ENCODE assay signal across 23 cellular contexts in the genomic region with DNA sequence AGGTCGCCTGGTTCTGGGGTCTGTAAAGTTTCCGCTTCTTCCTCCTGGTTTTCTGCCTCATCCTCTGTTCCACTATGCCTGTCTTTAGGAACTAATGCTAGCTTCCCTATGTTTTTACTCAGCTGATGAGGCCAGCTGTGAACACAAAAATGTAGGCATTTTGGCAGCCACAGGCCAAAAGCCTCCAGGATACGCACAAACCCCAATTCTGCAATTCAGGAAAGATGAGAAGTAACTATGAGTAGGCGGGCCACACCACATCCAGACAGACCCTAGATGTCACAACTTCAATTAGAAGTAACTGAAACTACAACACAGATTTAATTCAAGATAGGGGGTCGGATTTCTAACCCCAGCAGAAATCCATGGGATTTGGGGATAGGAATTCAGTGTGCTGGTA. TPM values are rescaled to one million over a fixed set of nuclear protein-coding genes. Genes with fewer than 3 reads are reported as not detected.
DNase-seq lines count a peak whose midpoint lies in the region; ATAC-seq and TF ChIP-seq lines count a peak whose summit lies in the region.
"Had no signal": no experiment of that assay in that cellular context is flagged by ENCODE, and none has a peak within 500 bp of the region (broad histone marks: within the 10 kb centered on the region; RNA-seq: fewer than 3 reads in every experiment).

No MANE protein-coding gene starts in this region.

- TF ChIP-seq POLR2A in NB4 (IDR thresholded peaks at IDR 0.05; ENCODE audit: extremely low read depth, insufficient read length) (no peak), breast epithelium (IDR thresholded peaks at IDR 0.05) (no peak)

- no peak overlapping the region for H3K4ac ChIP-seq in mesenchymal stem cell (ENCODE audit: low read depth in 1 of 2, low read length in 2 of 2)

- no peak overlapping the region for H2BK15ac ChIP-seq in mesenchymal stem cell (ENCODE audit: low read depth, poor library complexity, severe bottlenecking)

- peaks cover 4% of the 10 kb centered on the region for H3K79me1 ChIP-seq in mesenchymal stem cell (replicated peaks; ENCODE audit: low read length, poor library complexity, severe bottlenecking)

- H2AK5ac ChIP-seq in mesenchymal stem cell (ENCODE audit: low read length, severe bottlenecking), result peak overlapping the region; percentile 11

- intact Hi-C loops in breast epithelium (cut with DNase I; ENCODE audit: low total_unique reads), result no loop called here

- no peak overlapping the region for H4K8ac ChIP-seq in mesenchymal stem cell (ENCODE audit: low read length)

- peaks cover 0 to 11% of the 10 kb centered on the region in 2 donors for H3K4me1 ChIP-seq in breast epithelium
- peaks cover 32% of the 10 kb centered on the region for H3K4me1 ChIP-seq in mesenchymal stem cell (ENCODE audit: control insufficient read depth, insufficient read depth, low read depth, low read length)
- H3K4me1 ChIP-seq in thymus (ENCODE audit: control insufficient read depth, insufficient read depth, low read length), result peaks cover 37% of the 10 kb centered on the region
- H3K4me1 ChIP-seq: right lobe of liver had no signal

- H3K23ac ChIP-seq in mesenchymal stem cell (ENCODE audit: low read length in 2 of 2), result no peak overlapping the region

- 88% methylated on average over 4 of the region's 5 CpGs for WGBS in mesenchymal stem cell
- 86% methylated on average over 5 of the region's 5 CpGs for WGBS in thymus

- DNase-seq in NB4 (ENCODE audit: low read depth), result peak; percentile 19
- no peak for DNase-seq in breast epithelium (ENCODE audit: low spot score in 2 of 2)
- no peak for DNase-seq in mesenchymal stem cell
- no peak for DNase-seq in DMS114 treated with DMSO at 0.1 percent for 48 hours (lab: John Stamatoyannopoulos, UW; ENCODE audit: unreplicated experiment)
- DNase-seq in midbrain (lab: John Stamatoyannopoulos, UW), result no peak
- no peak for DNase-seq in SKM-1 (lab: John Stamatoyannopoulos, UW; ENCODE audit: unreplicated experiment)
- DNase-seq: activated CD4-positive, alpha-beta T cell treated with anti-CD3 and anti-CD28 coated beads, Interleukin-2, amount 50 U/mL, for 48 hours; activated naive CD4-positive, alpha-beta T cell treated with anti-CD3 and anti-CD28 coated beads, Interleukin-2, amount 10 ng/mL, durations not matched to agents 7 days and 5 days; brain microvascular endothelial cell; C1 segment of cervical spinal cord; COR-L47; HCEC 1CT; immature natural killer cell; Kasumi-1; MV-4-11; NCI-H1436 treated with DMSO at 0.1 percent for 48 hours; right lobe of liver; T-helper 1 cell had no signal

- no peak overlapping the region for H2BK120ac ChIP-seq in mesenchymal stem cell (ENCODE audit: low read depth, low read length)

- H3K4me2 ChIP-seq in mesenchymal stem cell (ENCODE audit: low read length, poor library complexity, severe bottlenecking), result no peak overlapping the region

- ATAC-seq in GM18517 (IDR thresholded peaks at IDR 0.05; ENCODE audit: unreplicated experiment), result no peak
- ATAC-seq: right lobe of liver; stimulated activated effector memory CD8-positive, alpha-beta T cell treated with anti-CD3 and anti-CD28 coated beads, Interleukin-12 subunit alpha, Interleukin-12 subunit beta, amount 100 ng/mL, for 72 hours had no signal

- no peak overlapping the region for H2AFZ ChIP-seq in mesenchymal stem cell (ENCODE audit: low read depth, low read length)

- no peak overlapping the region for H2BK5ac ChIP-seq in mesenchymal stem cell (ENCODE audit: low read depth, low read length, poor library complexity, severe bottlenecking)

- H3K9ac ChIP-seq in mesenchymal stem cell (ENCODE audit: low read length), result peak overlapping the region; percentile 27

- no peaks in the 10 kb centered on the region for H3K36me3 ChIP-seq in breast epithelium
- peaks cover 0 to 40% of the 10 kb centered on the region in 2 experiments for H3K36me3 ChIP-seq in mesenchymal stem cell (ENCODE audit: control insufficient read depth in 1 of 2, insufficient read depth in 2 of 2, low read depth in 1 of 2, low read length in 2 of 2)
- no peaks in the 10 kb centered on the region for H3K36me3 ChIP-seq in thymus (ENCODE audit: control insufficient read depth, insufficient read depth)
- H3K36me3 ChIP-seq: brain microvascular endothelial cell, neutrophil, right lobe of liver had no signal

- H3K27ac ChIP-seq in breast epithelium (peak overlapping the region; percentile 83 to 86), mesenchymal stem cell (ENCODE audit: low read length, poor library complexity, severe bottlenecking) (no peak overlapping the region), thymus (ENCODE audit: low read depth) (peak overlapping the region; percentile 48)
- H3K27ac ChIP-seq: brain microvascular endothelial cell, dorsolateral prefrontal cortex, neutrophil, right lobe of liver had no signal

- H3K9me3 ChIP-seq in breast epithelium, result no peaks in the 10 kb centered on the region
- no peaks in the 10 kb centered on the region for H3K9me3 ChIP-seq in mesenchymal stem cell (ENCODE audit: control insufficient read depth, low read length)
- H3K9me3 ChIP-seq in thymus (ENCODE audit: control insufficient read depth), result no peaks in the 10 kb centered on the region
- H3K9me3 ChIP-seq: neutrophil, right lobe of liver had no signal

- no peak overlapping the region for H2BK12ac ChIP-seq in mesenchymal stem cell (ENCODE audit: low read length in 2 of 2)

- H3K18ac ChIP-seq in mesenchymal stem cell (ENCODE audit: low read depth in 1 of 2, low read length in 2 of 2), result no peak overlapping the region

- H4K91ac ChIP-seq in mesenchymal stem cell (ENCODE audit: low read length), result no peak overlapping the region

- no peak for TF ChIP-seq CTCF in NB4 (IDR thresholded peaks at IDR 0.05; ENCODE audit: low read depth, low read length)
- no peak for TF ChIP-seq CTCF in breast epithelium (IDR thresholded peaks at IDR 0.05)

- H3K4me3 ChIP-seq in NB4 (ENCODE audit: low read depth, low read length), result no peak overlapping the region
- H3K4me3 ChIP-seq in breast epithelium, result no peak overlapping the region
- H3K4me3 ChIP-seq in mesenchymal stem cell (ENCODE audit: insufficient read depth in 1 of 2, low read depth in 1 of 2, low read length in 2 of 2), result no peak overlapping the region
- no peak overlapping the region for H3K4me3 ChIP-seq in thymus (ENCODE audit: low read length)
- H3K4me3 ChIP-seq: dorsolateral prefrontal cortex, right lobe of liver had no signal

- no peak overlapping the region for H3K14ac ChIP-seq in mesenchymal stem cell (ENCODE audit: low read length in 2 of 2)

- no peaks in the 10 kb centered on the region for H3K27me3 ChIP-seq in breast epithelium
- H3K27me3 ChIP-seq in mesenchymal stem cell (ENCODE audit: control insufficient read depth in 1 of 2, insufficient read depth in 1 of 2, low read length in 2 of 2), result no peaks in the 10 kb centered on the region
- H3K27me3 ChIP-seq in thymus (ENCODE audit: control insufficient read depth, insufficient read depth), result no peaks in the 10 kb centered on the region
- H3K27me3 ChIP-seq: brain microvascular endothelial cell, dorsolateral prefrontal cortex, neutrophil, right lobe of liver had no signal

RNA-seq across cellular contexts. Expression of a gene that starts 11.9 kb away (rescaled TPM):
- total RNA-seq in breast epithelium, result 10 to 100 TPM; 11.7 to 64.5 (median 61.9) TPM
- 4.9 TPM for polyA plus RNA-seq in mesenchymal stem cell (2013, experiment 1 of 2)
- 4.9 TPM for polyA plus RNA-seq in mesenchymal stem cell (2013, experiment 2 of 2)
- polyA plus RNA-seq in thymus, result 0.16 TPM
- polyA plus RNA-seq: immature natural killer cell had no signal
